In the genomic region with DNA sequence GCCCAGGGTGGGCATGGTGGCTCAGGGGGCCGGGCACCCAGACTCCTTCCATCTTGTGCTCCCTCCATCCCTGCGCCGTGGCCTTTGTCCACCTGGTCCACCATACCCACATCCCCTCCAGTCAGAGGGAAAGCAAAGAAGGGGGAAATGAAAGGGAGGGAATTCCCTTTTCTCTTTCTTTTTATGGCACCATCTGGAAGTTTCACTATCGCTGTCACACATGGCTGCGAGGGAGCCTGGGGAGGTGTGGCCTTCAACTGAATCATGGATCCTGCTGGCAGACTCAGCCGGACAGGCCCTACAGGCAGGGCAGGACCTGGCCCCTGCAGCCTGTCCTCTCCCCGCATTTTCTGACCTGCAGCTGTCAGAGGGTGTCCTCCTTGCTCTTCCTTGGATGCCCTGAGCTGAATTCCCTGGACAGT, we compare ENCODE assay signal across 10 cellular contexts. TPM values are rescaled to one million over a fixed set of nuclear protein-coding genes. Genes with fewer than 3 reads are reported as not detected.
DNase-seq lines count a peak whose midpoint lies in the region; ATAC-seq and TF ChIP-seq lines count a peak whose summit lies in the region.
"Had no signal": no experiment of that assay in that cellular context is flagged by ENCODE, and none has a peak within 500 bp of the region (broad histone marks: within the 10 kb centered on the region; RNA-seq: fewer than 3 reads in every experiment).

No MANE protein-coding gene starts in this region.

- H3K9me3 Mint-ChIP-seq in CD4-positive, CD25-positive, alpha-beta regulatory T cell: no peaks in the 10 kb centered on the region

- H3K9me3 ChIP-seq in CD4-positive, CD25-positive, alpha-beta regulatory T cell (ENCODE audit: control insufficient read depth in 2 of 2, low read length in 2 of 2): no peaks in the 10 kb centered on the region
- H3K9me3 ChIP-seq in RWPE2 (ENCODE audit: severe bottlenecking): no peaks in the 10 kb centered on the region

- no peaks in the 10 kb centered on the region for H3K27me3 ChIP-seq in CD4-positive, CD25-positive, alpha-beta regulatory T cell (ENCODE audit: control insufficient read depth, insufficient read depth, low read length)
- no peaks in the 10 kb centered on the region for H3K27me3 ChIP-seq in RWPE2 (ENCODE audit: insufficient read depth, poor library complexity, severe bottlenecking)

- no peak overlapping the region for H3K4me3 ChIP-seq in CD4-positive, CD25-positive, alpha-beta regulatory T cell (ENCODE audit: low read depth, low read length)
- H3K4me3 ChIP-seq in RWPE2 (ENCODE audit: severe bottlenecking): no peak overlapping the region

- no peak for DNase-seq in CD4-positive, CD25-positive, alpha-beta regulatory T cell
- DNase-seq in RWPE2 (ENCODE audit: low spot score): no peak
- DNase-seq in kidney glomerular epithelial cell (lab: John Stamatoyannopoulos, UW): peak; percentile 60
- no peak for DNase-seq in NCI-H1105 treated with DMSO at 0.1 percent for 48 hours (lab: John Stamatoyannopoulos, UW)
- DNase-seq in DMS114 treated with DMSO at 0.1 percent for 48 hours (lab: John Stamatoyannopoulos, UW; ENCODE audit: unreplicated experiment): no peak
- DNase-seq in globus pallidus (ENCODE audit: low spot score): no peak
- no peak for DNase-seq in activated CD4-positive, alpha-beta T cell treated with anti-CD3 and anti-CD28 coated beads for 1 hour
- DNase-seq: anterior cingulate cortex had no signal

- no peaks in the 10 kb centered on the region for H3K4me1 ChIP-seq in CD4-positive, CD25-positive, alpha-beta regulatory T cell (ENCODE audit: control insufficient read depth, insufficient read depth, low read length, poor library complexity, severe bottlenecking)
- H3K4me1 ChIP-seq in RWPE2 (ENCODE audit: insufficient read depth, poor library complexity, severe bottlenecking): peaks cover 3% of the 10 kb centered on the region

- no peak overlapping the region for H3K4me3 Mint-ChIP-seq in CD4-positive, CD25-positive, alpha-beta regulatory T cell

- H3K36me3 Mint-ChIP-seq in CD4-positive, CD25-positive, alpha-beta regulatory T cell: no peaks in the 10 kb centered on the region

- peak overlapping the region in 2 of 3 donors; percentile 22 to 43 for H3K27ac Mint-ChIP-seq in CD4-positive, CD25-positive, alpha-beta regulatory T cell

- no peaks in the 10 kb centered on the region for H3K36me3 ChIP-seq in CD4-positive, CD25-positive, alpha-beta regulatory T cell (ENCODE audit: control insufficient read depth, insufficient read depth, low read length)
- no peaks in the 10 kb centered on the region for H3K36me3 ChIP-seq in RWPE2 (ENCODE audit: low read depth)

- H3K4me1 Mint-ChIP-seq in CD4-positive, CD25-positive, alpha-beta regulatory T cell: peaks cover 4 to 8% (median 6%) of the 10 kb centered on the region in 4 donors

- no peak overlapping the region for H3K27ac ChIP-seq in CD4-positive, CD25-positive, alpha-beta regulatory T cell (ENCODE audit: insufficient read depth, low read length, poor library complexity, severe bottlenecking)
- H3K27ac ChIP-seq in RWPE2 (ENCODE audit: poor library complexity, severe bottlenecking): no peak overlapping the region

- TF ChIP-seq CTCF in RWPE2 (IDR thresholded peaks at IDR 0.05; ENCODE audit: poor library complexity, severe bottlenecking): peak; percentile 25

- no peaks in the 10 kb centered on the region for H3K27me3 Mint-ChIP-seq in CD4-positive, CD25-positive, alpha-beta regulatory T cell

- no peak for ATAC-seq in CD4-positive, CD25-positive, alpha-beta regulatory T cell (ENCODE audit: low read depth in 2 of 2)
- ATAC-seq in GM21723 (IDR thresholded peaks at IDR 0.05; ENCODE audit: unreplicated experiment) (peak; percentile 45), RWPE2 (ENCODE audit: low read depth) (peak; percentile 78)

RNA-seq across cellular contexts. Expression of a gene that starts 6.2 kb away (rescaled TPM):
- not detected for total RNA-seq in CD4-positive, CD25-positive, alpha-beta regulatory T cell
- not detected for polyA plus RNA-seq in CD4-positive, CD25-positive, alpha-beta regulatory T cell
- polyA plus RNA-seq: liver had no signal

Comparison
In these comparisons a context has a peak if more than half of its experiments do, and no peak if none do; other contexts are left out.
1. ATAC-seq: peak in GM21723 (single experiment) and RWPE2 (single experiment); none in CD4-positive, CD25-positive, alpha-beta regulatory T cell (0 of 2).